Comparison of ENCODE assay signal across 16 cellular contexts in the genomic region with DNA sequence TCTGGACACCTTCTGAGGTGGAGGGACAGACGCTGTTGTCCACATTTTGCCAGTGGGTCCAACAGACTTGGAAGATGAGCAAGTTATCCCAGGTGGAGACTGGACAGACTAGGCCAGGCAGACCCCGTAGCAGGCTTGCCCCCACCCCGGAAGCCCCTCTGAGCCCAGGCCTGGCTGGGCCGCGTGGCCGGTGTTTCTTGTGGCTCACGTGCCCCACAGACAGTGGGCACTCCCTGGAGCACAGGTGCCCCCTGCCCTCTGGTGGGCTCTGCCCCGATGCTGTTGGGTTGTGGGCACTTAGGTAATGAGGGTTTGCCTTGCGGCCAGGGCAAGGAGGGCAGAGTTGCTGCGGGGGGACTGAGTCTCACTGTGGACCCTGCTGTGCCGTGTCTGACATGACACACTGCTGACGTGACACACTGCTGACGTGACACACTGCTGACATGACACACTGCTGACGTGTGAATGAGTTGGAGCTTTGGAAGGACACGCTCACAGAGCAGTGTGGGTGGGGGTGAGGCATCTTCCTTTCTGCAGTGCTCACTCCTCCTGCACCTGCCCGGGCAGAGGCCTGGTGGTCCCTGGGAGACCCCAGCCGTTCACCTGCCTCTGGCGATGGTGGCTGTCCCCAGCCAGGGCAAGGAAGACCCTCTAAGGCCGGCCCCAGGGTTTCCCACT. TPM values are rescaled to one million over a fixed set of nuclear protein-coding genes. Genes with fewer than 3 reads are reported as not detected.
DNase-seq lines count a peak whose midpoint lies in the region; ATAC-seq and TF ChIP-seq lines count a peak whose summit lies in the region.
"Had no signal": no experiment of that assay in that cellular context is flagged by ENCODE, and none has a peak within 500 bp of the region (broad histone marks: within the 10 kb centered on the region; RNA-seq: fewer than 3 reads in every experiment).

No MANE protein-coding gene starts in this region.

- no peak for TF ChIP-seq POLR2A in thyroid gland (IDR thresholded peaks at IDR 0.05)

- H3K36me3 Mint-ChIP-seq in activated CD4-positive, alpha-beta memory T cell treated with anti-CD3 and anti-CD28 coated beads, Interleukin-2, amount 10 ng/mL, durations not matched to agents 7 days and 5 days (ENCODE audit: low read depth): peaks cover 50% of the 10 kb centered on the region
- peaks cover 69 to 80% of the 10 kb centered on the region in 2 donors for H3K36me3 Mint-ChIP-seq in stimulated activated naive B cell treated with anti-CD40 and anti-IgM and Interleukin-4, amounts not matched to agents 10 μg/mL and 1 μg/mL and 100 μg/mL, for 72 hours

- TF ChIP-seq CTCF in fibroblast of villous mesenchyme (IDR thresholded peaks at IDR 0.05; ENCODE audit: insufficient read depth, low read depth, low read length) (no peak), thyroid gland (IDR thresholded peaks at IDR 0.05) (no peak), WERI-Rb-1 (IDR thresholded peaks at IDR 0.05; ENCODE audit: low read depth, low read length) (no peak)

- CTCF ChIA-PET in activated CD4-positive, alpha-beta memory T cell treated with anti-CD3 and anti-CD28 coated beads, Interleukin-2, amount 10 ng/mL, durations not matched to agents 7 days and 5 days (lab: Charles Lee): no interaction called here

- POLR2A ChIA-PET in activated CD4-positive, alpha-beta memory T cell treated with anti-CD3 and anti-CD28 coated beads, Interleukin-2, amount 10 ng/mL, durations not matched to agents 7 days and 5 days (lab: Charles Lee): no interaction called here

- H3K27ac ChIP-seq in thyroid gland: peak overlapping the region in 1 of 3 donors; percentile 87
- no peak overlapping the region for H3K27ac ChIP-seq in WERI-Rb-1
- H3K27ac ChIP-seq: esophagus squamous epithelium, parathyroid adenoma, SJSA1 had no signal

- no peaks in the 10 kb centered on the region for H3K9me3 Mint-ChIP-seq in activated CD4-positive, alpha-beta memory T cell treated with anti-CD3 and anti-CD28 coated beads, Interleukin-2, amount 10 ng/mL, durations not matched to agents 7 days and 5 days
- peaks cover 0 to 3% of the 10 kb centered on the region in 2 donors for H3K9me3 Mint-ChIP-seq in stimulated activated naive B cell treated with anti-CD40 and anti-IgM and Interleukin-4, amounts not matched to agents 10 μg/mL and 1 μg/mL and 100 μg/mL, for 72 hours
- H3K9me3 Mint-ChIP-seq: activated naive CD4-positive, alpha-beta T cell treated with anti-CD3 and anti-CD28 coated beads for 36 hours; CD8-positive, alpha-beta T cell had no signal

- peak; percentile 8 for DNase-seq in stimulated activated naive CD4-positive, alpha-beta T cell treated with Interleukin-2 at 50 U/mL for 16 hours (lab: John Stamatoyannopoulos, UW)
- DNase-seq in stimulated activated naive CD4-positive, alpha-beta T cell (lab: John Stamatoyannopoulos, UW): no peak
- DNase-seq in activated CD4-positive, alpha-beta memory T cell treated with anti-CD3 and anti-CD28 coated beads, Interleukin-2, amount 10 ng/mL, durations not matched to agents 7 days and 5 days: no peak
- DNase-seq in fibroblast of villous mesenchyme (ENCODE audit: low read depth) (peak; percentile 14), thyroid gland (no peak), WERI-Rb-1 (no peak), NAMALWA (ENCODE audit: low spot score) (no peak)
- DNase-seq in stimulated activated naive B cell treated with anti-CD40 and anti-IgM and Interleukin-4, amounts not matched to agents 10 μg/mL and 1 μg/mL and 100 μg/mL, for 72 hours: no peak
- DNase-seq: activated naive CD4-positive, alpha-beta T cell treated with anti-CD3 and anti-CD28 coated beads for 36 hours; CD8-positive, alpha-beta T cell; cerebellar nuclear complex; esophagus squamous epithelium; substantia nigra had no signal

- peak overlapping the region; percentile 21 for H3K27ac Mint-ChIP-seq in activated CD4-positive, alpha-beta memory T cell treated with anti-CD3 and anti-CD28 coated beads, Interleukin-2, amount 10 ng/mL, durations not matched to agents 7 days and 5 days
- H3K27ac Mint-ChIP-seq in stimulated activated naive B cell treated with anti-CD40 and anti-IgM and Interleukin-4, amounts not matched to agents 10 μg/mL and 1 μg/mL and 100 μg/mL, for 72 hours: peak overlapping the region; percentile 65
- H3K27ac Mint-ChIP-seq: activated naive CD4-positive, alpha-beta T cell treated with anti-CD3 and anti-CD28 coated beads for 36 hours; CD8-positive, alpha-beta T cell had no signal

- no peak for ATAC-seq in stimulated activated naive B cell treated with anti-CD40 and anti-IgM and Interleukin-4, amounts not matched to agents 10 μg/mL and 1 μg/mL and 100 μg/mL, for 72 hours (replicated peaks)
- ATAC-seq: CD8-positive, alpha-beta T cell had no signal

- H3K27me3 Mint-ChIP-seq in activated CD4-positive, alpha-beta memory T cell treated with anti-CD3 and anti-CD28 coated beads, Interleukin-2, amount 10 ng/mL, durations not matched to agents 7 days and 5 days: no peaks in the 10 kb centered on the region
- no peaks in the 10 kb centered on the region for H3K27me3 Mint-ChIP-seq in stimulated activated naive B cell treated with anti-CD40 and anti-IgM and Interleukin-4, amounts not matched to agents 10 μg/mL and 1 μg/mL and 100 μg/mL, for 72 hours

- peaks cover 12 to 23% of the 10 kb centered on the region in 2 donors for H3K36me3 ChIP-seq in thyroid gland
- H3K36me3 ChIP-seq in WERI-Rb-1: peaks cover 78% of the 10 kb centered on the region

- H3K4me1 Mint-ChIP-seq in activated CD4-positive, alpha-beta memory T cell treated with anti-CD3 and anti-CD28 coated beads, Interleukin-2, amount 10 ng/mL, durations not matched to agents 7 days and 5 days: peaks cover 13% of the 10 kb centered on the region
- peaks cover 30 to 74% of the 10 kb centered on the region in 2 donors for H3K4me1 Mint-ChIP-seq in stimulated activated naive B cell treated with anti-CD40 and anti-IgM and Interleukin-4, amounts not matched to agents 10 μg/mL and 1 μg/mL and 100 μg/mL, for 72 hours

- H3K4me3 Mint-ChIP-seq in activated CD4-positive, alpha-beta memory T cell treated with anti-CD3 and anti-CD28 coated beads, Interleukin-2, amount 10 ng/mL, durations not matched to agents 7 days and 5 days: no peak overlapping the region
- H3K4me3 Mint-ChIP-seq in stimulated activated naive B cell treated with anti-CD40 and anti-IgM and Interleukin-4, amounts not matched to agents 10 μg/mL and 1 μg/mL and 100 μg/mL, for 72 hours: peak overlapping the region in 1 of 2 donors; percentile 20
- H3K4me3 Mint-ChIP-seq: activated naive CD4-positive, alpha-beta T cell treated with anti-CD3 and anti-CD28 coated beads for 36 hours; CD8-positive, alpha-beta T cell had no signal

- no peaks in the 10 kb centered on the region for H3K27me3 ChIP-seq in thyroid gland
- no peaks in the 10 kb centered on the region for H3K27me3 ChIP-seq in WERI-Rb-1 (ENCODE audit: insufficient read depth, low read depth, severe bottlenecking)
- H3K27me3 ChIP-seq: esophagus squamous epithelium, SJSA1 had no signal

- WGBS in thyroid gland, 2 donors: 92% methylated on average over 15 to 16 of the region's 19 CpGs

- H3K9me3 ChIP-seq in thyroid gland (no peaks in the 10 kb centered on the region), WERI-Rb-1 (ENCODE audit: severe bottlenecking) (no peaks in the 10 kb centered on the region)
- H3K9me3 ChIP-seq: esophagus squamous epithelium, HAP-1, SJSA1 had no signal

- H3K4me3 ChIP-seq in fibroblast of villous mesenchyme (ENCODE audit: low read depth, low read length): no peak overlapping the region
- no peak overlapping the region for H3K4me3 ChIP-seq in thyroid gland (replicated peaks in 1 of 3)
- no peak overlapping the region for H3K4me3 ChIP-seq in WERI-Rb-1 (ENCODE audit: low read depth, low read length)
- H3K4me3 ChIP-seq: esophagus squamous epithelium, HAP-1, SJSA1 had no signal

- intact Hi-C loops in thyroid gland (cut with DNase I): no loop called here

- H3K4me1 ChIP-seq in thyroid gland: peaks cover 26 to 40% of the 10 kb centered on the region in 2 donors
- H3K4me1 ChIP-seq: HAP-1, parathyroid adenoma had no signal

RNA-seq across cellular contexts. Expression of a gene that starts 25.1 kb away (rescaled TPM):
- total RNA-seq in activated CD4-positive, alpha-beta memory T cell treated with anti-CD3 and anti-CD28 coated beads, Interleukin-2, amount 10 ng/mL, durations not matched to agents 7 days and 5 days: 10 to 100 TPM; 55.7 to 57.1 TPM
- total RNA-seq in fibroblast of villous mesenchyme: 5.6 and 8.4 TPM in 2 replicates
- 10 to 100 TPM; 10.2 to 31.1 (median 17.2) TPM for total RNA-seq in thyroid gland

RNA-seq across cellular contexts. Expression of a gene that starts 37.5 kb away (rescaled TPM):
- total RNA-seq in activated CD4-positive, alpha-beta memory T cell treated with anti-CD3 and anti-CD28 coated beads, Interleukin-2, amount 10 ng/mL, durations not matched to agents 7 days and 5 days: 100 to 1,000 TPM; 104 to 105 TPM
- total RNA-seq in fibroblast of villous mesenchyme (122 and 140 TPM in 2 replicates), thyroid gland (100 to 1,000 TPM in 3 of 4 donors, 10 to 100 TPM in 1; 62.5 to 121 (median 118) TPM)

RNA-seq across cellular contexts. Expression of a gene that starts 47.3 kb away (rescaled TPM):
- 10 to 100 TPM; 58.3 to 60.4 TPM for total RNA-seq in activated CD4-positive, alpha-beta memory T cell treated with anti-CD3 and anti-CD28 coated beads, Interleukin-2, amount 10 ng/mL, durations not matched to agents 7 days and 5 days
- total RNA-seq in fibroblast of villous mesenchyme (43.6 and 46.4 TPM in 2 replicates), thyroid gland (100 to 1,000 TPM in 3 of 4 donors, 10 to 100 TPM in 1; 86.7 to 179 (median 131) TPM)

RNA-seq across cellular contexts. Expression of a gene that starts 47.8 kb away (rescaled TPM):
- total RNA-seq in activated CD4-positive, alpha-beta memory T cell treated with anti-CD3 and anti-CD28 coated beads, Interleukin-2, amount 10 ng/mL, durations not matched to agents 7 days and 5 days: 100 to 1,000 TPM; 137 to 145 TPM
- total RNA-seq in fibroblast of villous mesenchyme (24.6 and 25.1 TPM in 2 replicates), thyroid gland (10 to 100 TPM; 25.7 to 39.8 (median 30.3) TPM)

Comparison
In these comparisons a context has a peak if more than half of its experiments do, and no peak if none do; other contexts are left out.
1. DNase-seq: peak in stimulated activated naive CD4-positive, alpha-beta T cell treated with Interleukin-2 at 50 U/mL for 16 hours (single experiment) and fibroblast of villous mesenchyme (single experiment); none in stimulated activated naive CD4-positive, alpha-beta T cell (0 of 6), activated CD4-positive, alpha-beta memory T cell treated with anti-CD3 and anti-CD28 coated beads, Interleukin-2, amount 10 ng/mL, durations not matched to agents 7 days and 5 days (single experiment), stimulated activated naive B cell treated with anti-CD40 and anti-IgM and Interleukin-4, amounts not matched to agents 10 μg/mL and 1 μg/mL and 100 μg/mL, for 72 hours (single experiment), thyroid gland (0 of 2), WERI-Rb-1 (single experiment) and NAMALWA (single experiment).